26 cellular contexts compared by ENCODE assay signal in the genomic region with DNA sequence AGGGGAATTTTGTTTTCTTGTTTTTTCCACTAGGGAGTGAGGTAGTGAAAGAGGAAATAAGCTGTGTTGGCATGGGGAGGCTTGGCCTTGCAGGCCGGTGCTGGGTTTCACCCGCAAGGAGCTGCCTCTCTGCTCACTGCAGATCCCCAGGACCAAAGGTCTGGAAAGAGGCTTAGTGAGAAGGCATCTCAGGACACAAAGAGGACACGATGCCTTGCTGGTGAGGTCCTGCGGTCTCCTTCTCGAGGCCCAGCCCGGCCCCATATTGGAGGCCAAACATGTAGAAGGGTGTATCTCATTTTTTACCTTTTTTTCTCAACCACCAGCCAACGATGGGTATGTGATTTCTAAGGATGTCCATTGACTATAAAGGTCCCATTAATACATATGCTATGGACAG. TPM values are rescaled to one million over a fixed set of nuclear protein-coding genes. Genes with fewer than 3 reads are reported as not detected.
DNase-seq lines count a peak whose midpoint lies in the region; ATAC-seq, FAIRE-seq and TF ChIP-seq lines count a peak whose summit lies in the region.
"Had no signal": no experiment of that assay in that cellular context is flagged by ENCODE, and none has a peak within 500 bp of the region (broad histone marks: within the 10 kb centered on the region; RNA-seq: fewer than 3 reads in every experiment).

No MANE protein-coding gene starts in this region.

- no peaks in the 10 kb centered on the region for H3K36me3 Mint-ChIP-seq in stimulated activated naive B cell treated with anti-CD40 and anti-IgM and Interleukin-4, amounts not matched to agents 10 μg/mL and 1 μg/mL and 100 μg/mL, for 72 hours

- H3K4me1 ChIP-seq in HepG2 (ENCODE audit: insufficient read depth, low read length), result 0 out of 2 replicates have a peak, but pooled peaks cover 10% of the 10 kb centered on the region
- peaks cover 0 to 5% (median 0%) of the 10 kb centered on the region in 4 donors for H3K4me1 ChIP-seq in right lobe of liver
- H3K4me1 ChIP-seq in kidney (ENCODE audit: control insufficient read depth in 1 of 2, insufficient read depth in 1 of 2, low read depth in 1 of 2, low read length in 2 of 2), result peaks cover 32 to 46% of the 10 kb centered on the region in 2 donors
- peaks cover 0 to 83% (median 63%) of the 10 kb centered on the region in 4 donors for H3K4me1 ChIP-seq in sigmoid colon
- no peaks in the 10 kb centered on the region for H3K4me1 ChIP-seq in Peyer's patch
- H3K4me1 ChIP-seq in BE2C, result no peaks in the 10 kb centered on the region; the same call in 1 of the 2 replicates
- H3K4me1 ChIP-seq: colonic mucosa, SJCRH30 had no signal

- H3K27me3 Mint-ChIP-seq in stimulated activated naive B cell treated with anti-CD40 and anti-IgM and Interleukin-4, amounts not matched to agents 10 μg/mL and 1 μg/mL and 100 μg/mL, for 72 hours, result peaks cover 0 to 2% of the 10 kb centered on the region in 2 donors

- no peak overlapping the region for H2AFZ ChIP-seq in HepG2 (ENCODE audit: low read length)

- H3K4me2 ChIP-seq in HepG2 (ENCODE audit: low read depth, low read length), result no peak overlapping the region

- CTCF ChIA-PET in HepG2 (lab: Yijun Ruan, JAX; ENCODE audit: low intra/inter-chr PET ratio, low total read pairs), result interaction anchor here (2.1 kb wide), 1 partner anchor 290 kb away, joined by 4 read pairs; no protein-coding TSS in a partner anchor

- intact Hi-C loops in HepG2 (cut with micrococcal nuclease; ENCODE audit: unreplicated experiment) (no loop called here), right lobe of liver (cut with DNase I) (no loop called here), kidney (cut with DNase I) (no loop called here), sigmoid colon (cut with DNase I) (no loop called here)

- H3K4me3 Mint-ChIP-seq in stimulated activated naive B cell treated with anti-CD40 and anti-IgM and Interleukin-4, amounts not matched to agents 10 μg/mL and 1 μg/mL and 100 μg/mL, for 72 hours, result no peak overlapping the region
- H3K4me3 Mint-ChIP-seq: H9 had no signal

- TF ChIP-seq EP300 in HepG2 (IDR thresholded peaks at IDR 0.05; ENCODE audit: low read depth in 2 of 2, low read length in 2 of 2) (no peak), HepG2 (CRISPR knock-in tag; IDR thresholded peaks at IDR 0.05; ENCODE audit: borderline replicate concordance) (no peak), sigmoid colon (IDR thresholded peaks at IDR 0.05) (no peak)

- DNase-seq in HepG2 (ENCODE audit: low spot score), result no peak
- no peak for DNase-seq in right lobe of liver
- no peak for DNase-seq in kidney
- no peak for DNase-seq in sigmoid colon
- DNase-seq in Peyer's patch, result no peak
- no peak for DNase-seq in stimulated activated naive B cell treated with anti-CD40 and anti-IgM and Interleukin-4, amounts not matched to agents 10 μg/mL and 1 μg/mL and 100 μg/mL, for 72 hours
- DNase-seq in activated naive CD4-positive, alpha-beta T cell treated with Interleukin-2 at 50 U/mL for 16 hours, result no peak
- DNase-seq in BE2C, result no peak
- DNase-seq: activated CD4-positive, CD25-positive, alpha-beta regulatory T cell treated with anti-CD3 and anti-CD28 coated beads, Interleukin-2, amount 50 U/mL, for 72 hours; activated gamma-delta T cell; brain microvascular endothelial cell; colonic mucosa; GDM1; H9; Kasumi-1; NCI-H1048; NCI-H1694 treated with DMSO at 0.1 percent for 48 hours; NCI-H2171; NCI-H524; retina; SJCRH30; stimulated activated CD4-positive, alpha-beta T cell treated with anti-CD3 and anti-CD28 coated beads, Interleukin-15, amount 100 ng/mL, for 24 hours; stomach; T-helper 1 cell; transverse colon had no signal

- H4K20me1 ChIP-seq in HepG2 (ENCODE audit: insufficient read depth, low read length), result peaks cover 5% of the 10 kb centered on the region; the same call in 1 of the 2 replicates

- H3K4me3 ChIP-seq in HepG2 (replicated peaks in 1 of 3; ENCODE audit: insufficient read depth in 1 of 3, low read depth in 2 of 3, low read length in 3 of 3), result no peak overlapping the region
- no peak overlapping the region for H3K4me3 ChIP-seq in right lobe of liver
- H3K4me3 ChIP-seq in kidney (ENCODE audit: low read length in 2 of 2), result no peak overlapping the region
- no peak overlapping the region for H3K4me3 ChIP-seq in sigmoid colon
- no peak overlapping the region for H3K4me3 ChIP-seq in Peyer's patch
- no peak overlapping the region for H3K4me3 ChIP-seq in BE2C (ENCODE audit: low read depth, low read length)
- H3K4me3 ChIP-seq: colonic mucosa, SJCRH30, stomach, transverse colon had no signal

- no peak for ATAC-seq in HepG2
- no peak for ATAC-seq in right lobe of liver
- ATAC-seq in stimulated activated naive B cell treated with anti-CD40 and anti-IgM and Interleukin-4, amounts not matched to agents 10 μg/mL and 1 μg/mL and 100 μg/mL, for 72 hours (replicated peaks), result no peak

- in situ Hi-C loops in HepG2 (cut with HindIII; ENCODE audit: extremely low pct_ligation_motif_present, low pct_unique_long_range_greater_than_20kb), result no loop called here

- no peaks in the 10 kb centered on the region for H3K9me3 ChIP-seq in HepG2 (ENCODE audit: low read length)
- H3K9me3 ChIP-seq in right lobe of liver, result no peaks in the 10 kb centered on the region
- H3K9me3 ChIP-seq in kidney (ENCODE audit: control insufficient read depth in 1 of 2, low read length in 2 of 2), result no peaks in the 10 kb centered on the region
- no peaks in the 10 kb centered on the region for H3K9me3 ChIP-seq in sigmoid colon
- no peaks in the 10 kb centered on the region for H3K9me3 ChIP-seq in Peyer's patch
- no peaks in the 10 kb centered on the region for H3K9me3 ChIP-seq in BE2C
- H3K9me3 ChIP-seq: colonic mucosa, SJCRH30, stomach, transverse colon had no signal

- H3K27ac ChIP-seq in HepG2 (ENCODE audit: extremely low read length, insufficient read depth, low read length) (no peak overlapping the region), right lobe of liver (no peak overlapping the region), kidney (ENCODE audit: low read depth in 2 of 2, low read length in 2 of 2) (peak overlapping the region; percentile 59 to 69), sigmoid colon (peak overlapping the region in 3 of 4 donors; percentile 7 to 67 (median 28)), Peyer's patch (no peak overlapping the region)
- H3K27ac ChIP-seq: brain microvascular endothelial cell, colonic mucosa, SJCRH30, transverse colon had no signal

- FAIRE-seq in HepG2 (lab: Jason Lieb, UNC) (no peak), kidney (lab: Jason Lieb, UNC) (no peak)
- FAIRE-seq: TTC549 had no signal

- H3K27me3 ChIP-seq in HepG2 (ENCODE audit: control insufficient read depth in 1 of 2, insufficient read depth in 2 of 2, low read length in 2 of 2) (no peaks in the 10 kb centered on the region), right lobe of liver (no peaks in the 10 kb centered on the region), sigmoid colon (no peaks in the 10 kb centered on the region), Peyer's patch (no peaks in the 10 kb centered on the region), BE2C (no peaks in the 10 kb centered on the region)
- H3K27me3 ChIP-seq: brain microvascular endothelial cell, colonic mucosa, SJCRH30, stomach, transverse colon had no signal

- POLR2A ChIA-PET in HepG2 (lab: Yijun Ruan, JAX), result no interaction called here

- H3K9ac ChIP-seq in HepG2 (ENCODE audit: insufficient read depth, low read depth, low read length) (no peak overlapping the region), kidney (ENCODE audit: low read length in 2 of 2) (no peak overlapping the region)

- no peak for TF ChIP-seq POLR2A in HepG2 (IDR thresholded peaks at IDR 0.05; ENCODE audit: insufficient read depth in 1 of 2, low read depth in 2 of 2, low read length in 2 of 2)
- no peak for TF ChIP-seq POLR2A in right lobe of liver (IDR thresholded peaks at IDR 0.05)
- no peak for TF ChIP-seq POLR2A in sigmoid colon (IDR thresholded peaks at IDR 0.05)
- TF ChIP-seq POLR2A in Peyer's patch (IDR thresholded peaks at IDR 0.05), result no peak

- H3K27ac Mint-ChIP-seq in stimulated activated naive B cell treated with anti-CD40 and anti-IgM and Interleukin-4, amounts not matched to agents 10 μg/mL and 1 μg/mL and 100 μg/mL, for 72 hours, result no peak overlapping the region

- no peak for TF ChIP-seq RAD21 in HepG2 (CRISPR knock-in tag; IDR thresholded peaks at IDR 0.05)

- H3K9me3 Mint-ChIP-seq in stimulated activated naive B cell treated with anti-CD40 and anti-IgM and Interleukin-4, amounts not matched to agents 10 μg/mL and 1 μg/mL and 100 μg/mL, for 72 hours, result no peaks in the 10 kb centered on the region
- H3K9me3 Mint-ChIP-seq: H9 had no signal

- H3K36me3 ChIP-seq in HepG2 (replicated peaks in 1 of 2; ENCODE audit: control insufficient read depth in 1 of 2, insufficient read depth in 2 of 2, low read length in 2 of 2), result peaks cover 8 to 49% of the 10 kb centered on the region in 2 experiments; a peak in 4 of 5 replicates
- no peaks in the 10 kb centered on the region for H3K36me3 ChIP-seq in right lobe of liver
- H3K36me3 ChIP-seq in kidney (ENCODE audit: control insufficient read depth in 1 of 2, insufficient read depth in 2 of 2, low read length in 2 of 2), result no peaks in the 10 kb centered on the region
- peaks cover 0 to 3% (median 0%) of the 10 kb centered on the region in 4 donors for H3K36me3 ChIP-seq in sigmoid colon
- H3K36me3 ChIP-seq in Peyer's patch, result no peaks in the 10 kb centered on the region
- H3K36me3 ChIP-seq in BE2C, result no peaks in the 10 kb centered on the region
- H3K36me3 ChIP-seq: colonic mucosa, transverse colon had no signal

- 99% methylated on average over 5 of the region's 7 CpGs for WGBS in HepG2 (ENCODE audit: low lambda C conversion rate)
- 91% methylated on average over 6 of the region's 7 CpGs for WGBS in right lobe of liver (ENCODE audit: insufficient coverage, low coverage, low lambda C conversion rate, missing lambda C conversion rate)
- WGBS in sigmoid colon, 2 donors, result 90 to 92% methylated on average over 7 of the region's 7 CpGs

- peaks cover 50% of the 10 kb centered on the region for H3K79me2 ChIP-seq in HepG2 (ENCODE audit: insufficient read depth, low read length)

- no TSS peak for BruUV-seq in HepG2 (replicated peaks; lab: Mats Ljungman, UMichigan)

- TF ChIP-seq CTCF in HepG2 (CRISPR knock-in tag; IDR thresholded peaks at IDR 0.05) (no peak), right lobe of liver (IDR thresholded peaks at IDR 0.05) (no peak), kidney (IDR thresholded peaks at IDR 0.05; ENCODE audit: borderline replicate concordance, extremely low read depth, insufficient read depth) (no peak), sigmoid colon (IDR thresholded peaks at IDR 0.05) (no peak), Peyer's patch (IDR thresholded peaks at IDR 0.05) (no peak), BE2C (IDR thresholded peaks at IDR 0.05; ENCODE audit: low read depth, low read length) (no peak)

- peaks cover 0 to 6% of the 10 kb centered on the region in 2 donors for H3K4me1 Mint-ChIP-seq in stimulated activated naive B cell treated with anti-CD40 and anti-IgM and Interleukin-4, amounts not matched to agents 10 μg/mL and 1 μg/mL and 100 μg/mL, for 72 hours

RNA-seq across cellular contexts. Expression of a gene that starts 17.6 kb away (rescaled TPM):
- total RNA-seq in HepG2 (2016; rRNA removed; fragmentation: Illumina TruSeq; extraction: Trizol) (28.7 and 57.3 TPM in 2 replicates), right lobe of liver (10 to 100 TPM; 21.9 to 58.6 (median 52.7) TPM), kidney (818 TPM), sigmoid colon (100 to 1,000 TPM; 120 to 295 (median 205) TPM), Peyer's patch (10 to 100 TPM; 40.1 to 93.3 (median 67.5) TPM)
- total RNA-seq in HepG2 (2016; cell fraction: cytosol; rRNA removed; fragmentation: Illumina TruSeq; extraction: Trizol; ENCODE audit: low read depth), result 5.1 and 5.6 TPM in 2 replicates
- 26.3 and 55.6 TPM in 2 replicates for total RNA-seq in HepG2 (2016; cell fraction: insoluble cytoplasmic fraction; rRNA removed; fragmentation: Illumina TruSeq; extraction: Trizol)
- total RNA-seq in HepG2 (2016; cell fraction: membrane; rRNA removed; fragmentation: Illumina TruSeq; extraction: Trizol), result 17.2 and 19.0 TPM in 2 replicates
- 55.3 and 66.5 TPM in 2 replicates for total RNA-seq in HepG2 (2016; cell fraction: nucleus; rRNA removed; fragmentation: Illumina TruSeq; extraction: Trizol)
- polyA plus RNA-seq in HepG2 (2011; rRNA removed) (75.2 and 86.6 TPM in 2 replicates), kidney (ENCODE audit: insufficient read depth, low read depth, low replicate concordance) (198 TPM), sigmoid colon (10 to 100 TPM in 2 of 3 donors, 1 to 10 TPM in 1; 4.6 to 40.0 (median 10.2) TPM)
- polyA plus RNA-seq in HepG2 (2011; cell fraction: cytosol; rRNA removed), result 67.3 and 72.2 TPM in 2 replicates
- polyA plus RNA-seq in HepG2 (2011; cell fraction: nucleus; rRNA removed), result 29.5 and 30.5 TPM in 2 replicates
- polyA plus RNA-seq in HepG2 (2012), result 89.9 and 107 TPM in 2 replicates
- 5.5 TPM in 2 replicates for polyA plus RNA-seq in HepG2 (2016; cell fraction: cytosol; fragmentation: Illumina TruSeq; extraction: Trizol; ENCODE audit: low read depth)
- 30.6 and 38.9 TPM in 2 replicates for polyA plus RNA-seq in HepG2 (2016; cell fraction: insoluble cytoplasmic fraction; fragmentation: Illumina TruSeq; extraction: Trizol; ENCODE audit: low read depth)
- polyA plus RNA-seq in HepG2 (2016; cell fraction: membrane; fragmentation: Illumina TruSeq; extraction: Trizol; ENCODE audit: low read depth), result 12.2 and 12.9 TPM in 2 replicates
- 90.8 and 96.2 TPM in 2 replicates for polyA plus RNA-seq in HepG2 (2016; cell fraction: nucleus; fragmentation: Illumina TruSeq; extraction: Trizol; ENCODE audit: insufficient read depth, low read depth)
- polyA minus RNA-seq in HepG2 (2011; rRNA and poly(A)+ RNA removed; ENCODE audit: low replicate concordance), result 7.2 and 107 TPM in 2 replicates
- 51.1 and 55.3 TPM in 2 replicates for polyA minus RNA-seq in HepG2 (2011; cell fraction: cytosol; rRNA and poly(A)+ RNA removed)
- polyA minus RNA-seq in HepG2 (2011; cell fraction: nucleus; rRNA and poly(A)+ RNA removed), result 20.5 and 25.0 TPM in 2 replicates
- 79.7 TPM for polyA plus RNA-seq in BE2C (2012; ENCODE audit: insufficient read depth, insufficient read length, low read depth)

Comparison
In these comparisons a context has a peak if more than half of its experiments do, and no peak if none do; other contexts are left out.
1. H3K27ac ChIP-seq: peak in kidney (2 of 2) and sigmoid colon (3 of 4); none in HepG2 (single experiment), right lobe of liver (0 of 3) and Peyer's patch (0 of 4).